ENCODE assay signal across 8 cellular contexts in genomic region chr12:2876431-2877046, GRCh38. TPM values are rescaled to one million over a fixed set of nuclear protein-coding genes. Genes with fewer than 3 reads are reported as not detected.
A peak's percentile ranks its signal among the peaks of the same experiment; 100 is the strongest.
DNase-seq lines count a peak whose midpoint lies in the region; ATAC-seq, FAIRE-seq and TF ChIP-seq lines count a peak whose summit lies in the region.

No MANE protein-coding gene starts in this region.

- H3K4me1 ChIP-seq in ACC112 (ENCODE audit: control insufficient read depth, insufficient read depth, low read length, unreplicated experiment) (peaks cover 8% of the 10 kb centered on the region), K562 (replicated peaks in 1 of 2; ENCODE audit: control insufficient read depth in 2 of 2, insufficient read depth in 2 of 2, low read length in 2 of 2) (peaks cover 7 to 12% of the 10 kb centered on the region in 2 experiments; a peak in 4 of 5 replicates), subcutaneous abdominal adipose tissue (ENCODE audit: control insufficient read depth in 5 of 5, insufficient read depth in 5 of 5, low read length in 5 of 5) (peaks cover 2 to 20% (median 19%) of the 10 kb centered on the region in 5 donors)

- H3K4me2 ChIP-seq in K562 (ENCODE audit: insufficient read depth, low read length), result peak overlapping the region; percentile 86

- peak overlapping the region; percentile 83 to 99 for H3K9ac ChIP-seq in K562 (ENCODE audit: insufficient read depth in 1 of 2, low read depth in 2 of 2, low read length in 2 of 2)
- H3K9ac ChIP-seq in subcutaneous abdominal adipose tissue (ENCODE audit: low read length in 5 of 5), result peak overlapping the region in 4 of 5 donors; percentile 27 to 62 (median 50)

- peak overlapping the region; percentile 87 for H3K4me3 ChIP-seq in ACC112 (ENCODE audit: low read depth, low read length)
- H3K4me3 ChIP-seq in GM08714 (ENCODE audit: low read length), result peak overlapping the region; percentile 96
- peak overlapping the region; percentile 92 for H3K4me3 ChIP-seq in K562
- peak overlapping the region; percentile 19 to 93 (median 74) for H3K4me3 ChIP-seq in subcutaneous abdominal adipose tissue (ENCODE audit: low read depth in 1 of 5, low read length in 5 of 5)

- H3K79me2 ChIP-seq in ACC112 (ENCODE audit: control insufficient read depth, insufficient read depth, low read length, unreplicated experiment) (peaks cover 66% of the 10 kb centered on the region), K562 (ENCODE audit: control insufficient read depth, insufficient read depth, low read length) (peaks cover 57% of the 10 kb centered on the region)

- TF ChIP-seq POLR2A in K562 (conservative IDR thresholded peaks at IDR 0.05), result no peak

- H3K9me3 ChIP-seq in K562 (replicated peaks; ENCODE audit: control insufficient read depth, insufficient read depth, low read depth, low read length) (no peaks in the 10 kb centered on the region), subcutaneous abdominal adipose tissue (ENCODE audit: control insufficient read depth in 5 of 5, low read length in 5 of 5) (no peaks in the 10 kb centered on the region)

- H4K20me1 ChIP-seq in K562 (replicated peaks; ENCODE audit: control insufficient read depth, insufficient read depth, low read length), result no peaks in the 10 kb centered on the region

- BruUV-seq in K562 (replicated peaks; lab: Mats Ljungman, UMichigan), result no TSS peak

- FAIRE-seq in K562 (lab: Jason Lieb, UNC), result peak; percentile 19

- no peaks in the 10 kb centered on the region for H3K27me3 ChIP-seq in ACC112 (ENCODE audit: insufficient read depth, low read length)
- H3K27me3 ChIP-seq in K562 (ENCODE audit: control insufficient read depth in 2 of 2, insufficient read depth in 2 of 2, low read length in 2 of 2), result no peaks in the 10 kb centered on the region
- no peaks in the 10 kb centered on the region for H3K27me3 ChIP-seq in subcutaneous abdominal adipose tissue (ENCODE audit: control insufficient read depth in 5 of 5, insufficient read depth in 4 of 5, low read length in 5 of 5)

- in situ Hi-C loops in K562 (cut with MboI), result loop anchor here (10.0 kb wide), 1 partner anchor 158 kb away; no protein-coding TSS in a partner anchor

- H2AFZ ChIP-seq in ACC112 (ENCODE audit: low read length, unreplicated experiment), result peak overlapping the region; percentile 83
- peak overlapping the region; percentile 82 for H2AFZ ChIP-seq in K562 (ENCODE audit: low read depth, low read length)

- TF ChIP-seq RAD21 in K562 (CRISPR knock-in tag; conservative IDR thresholded peaks at IDR 0.05 in 1 of 2, IDR thresholded peaks at IDR 0.05 in 1 of 2), result no peak

- no peaks in the 10 kb centered on the region for H3K9me1 ChIP-seq in K562 (ENCODE audit: control insufficient read depth, insufficient read depth, low read length)

- ATAC-seq in HG02678 (IDR thresholded peaks at IDR 0.05; ENCODE audit: unreplicated experiment), result peak; percentile 41
- ATAC-seq in K562, result peak; percentile 80

- TF ChIP-seq EP300 in K562 (IDR thresholded peaks at IDR 0.05; ENCODE audit: low read length), result no peak

- POLR2A ChIA-PET in K562 (lab: Yijun Ruan, JAX), result interaction anchor here (0.6 to 0.9 kb wide), 5 partner anchors 12 to 22 kb away, joined by 3 to 6 read pairs (median 3); partner anchors contain the start of gene TULP3

- intact Hi-C loops in K562 (cut with micrococcal nuclease), result no loop called here

- H3K27ac ChIP-seq in ACC112 (ENCODE audit: low read depth, low read length) (peak overlapping the region; percentile 79), K562 (ENCODE audit: extremely low read depth, low read depth, low read length) (peak overlapping the region; percentile 85), subcutaneous abdominal adipose tissue (ENCODE audit: low read depth, low read length) (no peak overlapping the region)

- H3K36me3 ChIP-seq in ACC112 (ENCODE audit: insufficient read depth, low read length) (no peaks in the 10 kb centered on the region), K562 (ENCODE audit: control insufficient read depth, insufficient read depth, low read length) (peaks cover 27% of the 10 kb centered on the region; the same call in 2 of the 3 replicates), subcutaneous abdominal adipose tissue (ENCODE audit: control insufficient read depth in 5 of 5, insufficient read depth in 5 of 5, low read length in 5 of 5) (no peaks in the 10 kb centered on the region)

- under 1% methylated on average over 32 of the region's 38 CpGs for WGBS in K562 (ENCODE audit: insufficient coverage, low coverage, missing lambda C conversion rate)

- no peak for TF ChIP-seq CTCF in K562 (IDR thresholded peaks at IDR 0.05 in 2 of 3, conservative IDR thresholded peaks at IDR 0.05 in 1 of 3; ENCODE audit: insufficient read depth in 2 of 3, low read depth in 1 of 3, low read length in 3 of 3)

- CTCF ChIA-PET in K562 (lab: Yijun Ruan, JAX; ENCODE audit: low intra/inter-chr PET ratio), result no interaction called here

- DNase-seq in NCI-H69 (lab: John Stamatoyannopoulos, UW), result peak; percentile 66
- DNase-seq in K562 (ENCODE audit: extremely low read depth in 1 of 4, low spot score in 3 of 4), result peak; percentile 36 to 47 (median 40)
- DNase-seq in kidney tubule cell (ENCODE audit: low spot score), result peak; percentile 46
- no peak for DNase-seq in GF-D8 (lab: John Stamatoyannopoulos, UW)

RNA-seq across cellular contexts. Expression of gene FOXM1, which starts 0.4 kb away (rescaled TPM):
- 74.0 and 78.2 TPM in 2 replicates for total RNA-seq in K562 (2011; cell fraction: chromatin; rRNA removed; ENCODE audit: low replicate concordance)
- 35.1 and 39.2 TPM in 2 replicates for total RNA-seq in K562 (2011; cell fraction: nucleolus; rRNA removed)
- total RNA-seq in K562 (2011; cell fraction: nucleoplasm; rRNA removed), result 40.6 and 51.8 TPM in 2 replicates
- total RNA-seq in K562 (2014; rRNA removed) (16.8 and 21.5 TPM in 2 replicates), K562 (2014; rRNA removed; fragmentation: Illumina TruSeq; extraction: Trizol) (15.7 and 17.2 TPM in 2 replicates), K562 (2015; rRNA removed; fragmentation: Illumina TruSeq; extraction: Trizol) (18.1 and 18.6 TPM in 2 replicates), K562 (2021) (34.2 and 42.8 TPM in 2 replicates)
- polyA plus RNA-seq in K562 (2011; rRNA removed) (10.5 and 14.1 TPM in 2 replicates), K562 (2014; fragmentation: Illumina TruSeq; extraction: Trizol) (41.7 and 46.9 TPM in 2 replicates), K562 (2014; fragmentation: Nextera tagmentation; extraction: Ambion mirVana) (1 to 10 TPM; 8.9 to 9.5 TPM), K562 (2014; rRNA removed) (18.5 and 18.7 TPM in 2 replicates)
- polyA plus RNA-seq in K562 (2011; cell fraction: cytosol; rRNA removed), result 14.0 and 14.7 TPM in 2 replicates
- polyA plus RNA-seq in K562 (2011; cell fraction: nucleus; rRNA removed), result 25.1 and 36.9 TPM in 2 replicates
- 29.6 and 36.5 TPM in 2 replicates for polyA plus RNA-seq in K562 (2012)
- polyA minus RNA-seq in K562 (2011; rRNA and poly(A)+ RNA removed), result 16.2 and 20.7 TPM in 2 replicates
- 20.0 and 22.3 TPM in 2 replicates for polyA minus RNA-seq in K562 (2011; cell fraction: cytosol; rRNA and poly(A)+ RNA removed)
- 12.3 and 17.5 TPM in 2 replicates for polyA minus RNA-seq in K562 (2011; cell fraction: nucleus; rRNA and poly(A)+ RNA removed)

RNA-seq across cellular contexts. Expression of gene RHNO1, which starts 0.5 kb away (rescaled TPM):
- total RNA-seq in K562 (2011; cell fraction: chromatin; rRNA removed; ENCODE audit: low replicate concordance), result 10.8 and 16.2 TPM in 2 replicates
- 9.8 and 11.3 TPM in 2 replicates for total RNA-seq in K562 (2011; cell fraction: nucleolus; rRNA removed)
- 12.3 and 16.2 TPM in 2 replicates for total RNA-seq in K562 (2011; cell fraction: nucleoplasm; rRNA removed)
- total RNA-seq in K562 (2014; rRNA removed) (27.0 and 28.2 TPM in 2 replicates), K562 (2014; rRNA removed; fragmentation: Illumina TruSeq; extraction: Trizol) (28.8 and 33.4 TPM in 2 replicates), K562 (2015; rRNA removed; fragmentation: Illumina TruSeq; extraction: Trizol) (29.1 and 29.6 TPM in 2 replicates), K562 (2021) (21.8 and 25.2 TPM in 2 replicates)
- polyA plus RNA-seq in K562 (2011; rRNA removed) (53.9 and 62.7 TPM in 2 replicates), K562 (2014; fragmentation: Illumina TruSeq; extraction: Trizol) (40.3 and 45.4 TPM in 2 replicates), K562 (2014; fragmentation: Nextera tagmentation; extraction: Ambion mirVana) (10 to 100 TPM; 20.8 to 30.7 TPM), K562 (2014; rRNA removed) (27.3 and 29.5 TPM in 2 replicates)
- 42.3 and 46.3 TPM in 2 replicates for polyA plus RNA-seq in K562 (2011; cell fraction: cytosol; rRNA removed)
- 12.5 and 14.1 TPM in 2 replicates for polyA plus RNA-seq in K562 (2011; cell fraction: nucleus; rRNA removed)
- polyA plus RNA-seq in K562 (2012), result 21.0 and 31.4 TPM in 2 replicates
- 19.8 and 25.2 TPM in 2 replicates for polyA minus RNA-seq in K562 (2011; rRNA and poly(A)+ RNA removed)
- 19.8 and 21.4 TPM in 2 replicates for polyA minus RNA-seq in K562 (2011; cell fraction: cytosol; rRNA and poly(A)+ RNA removed)
- 3.6 and 6.2 TPM in 2 replicates for polyA minus RNA-seq in K562 (2011; cell fraction: nucleus; rRNA and poly(A)+ RNA removed)

RNA-seq across cellular contexts. Expression of gene TULP3, which starts 14.2 kb away (rescaled TPM):
- 6.6 and 12.0 TPM in 2 replicates for total RNA-seq in K562 (2011; cell fraction: chromatin; rRNA removed; ENCODE audit: low replicate concordance)
- 5.4 and 5.5 TPM in 2 replicates for total RNA-seq in K562 (2011; cell fraction: nucleolus; rRNA removed)
- total RNA-seq in K562 (2011; cell fraction: nucleoplasm; rRNA removed), result 6.8 and 7.4 TPM in 2 replicates
- total RNA-seq in K562 (2014; rRNA removed) (6.0 and 6.9 TPM in 2 replicates), K562 (2014; rRNA removed; fragmentation: Illumina TruSeq; extraction: Trizol) (6.3 and 7.3 TPM in 2 replicates), K562 (2015; rRNA removed; fragmentation: Illumina TruSeq; extraction: Trizol) (6.9 and 7.1 TPM in 2 replicates), K562 (2021) (6.7 and 7.4 TPM in 2 replicates)
- polyA plus RNA-seq in K562 (2011; rRNA removed) (10.9 and 13.5 TPM in 2 replicates), K562 (2014; fragmentation: Illumina TruSeq; extraction: Trizol) (9.8 and 13.3 TPM in 2 replicates), K562 (2014; fragmentation: Nextera tagmentation; extraction: Ambion mirVana) (1 to 10 TPM; 3.6 to 8.8 TPM), K562 (2014; rRNA removed) (6.7 and 7.3 TPM in 2 replicates)
- polyA plus RNA-seq in K562 (2011; cell fraction: cytosol; rRNA removed), result 10.5 and 11.6 TPM in 2 replicates
- 13.1 and 13.7 TPM in 2 replicates for polyA plus RNA-seq in K562 (2011; cell fraction: nucleus; rRNA removed)
- polyA plus RNA-seq in K562 (2012), result 7.4 and 8.0 TPM in 2 replicates
- 7.4 and 7.9 TPM in 2 replicates for polyA minus RNA-seq in K562 (2011; rRNA and poly(A)+ RNA removed)
- 5.4 and 7.3 TPM in 2 replicates for polyA minus RNA-seq in K562 (2011; cell fraction: cytosol; rRNA and poly(A)+ RNA removed)
- 2.0 and 3.6 TPM in 2 replicates for polyA minus RNA-seq in K562 (2011; cell fraction: nucleus; rRNA and poly(A)+ RNA removed)

RNA-seq across cellular contexts. Expression of gene TEX52, which starts 19.7 kb away (rescaled TPM):
- not detected in 2 replicates for total RNA-seq in K562 (2011; cell fraction: chromatin; rRNA removed; ENCODE audit: low replicate concordance)
- not detected in 2 replicates for total RNA-seq in K562 (2011; cell fraction: nucleolus; rRNA removed)
- total RNA-seq in K562 (2011; cell fraction: nucleoplasm; rRNA removed), result not detected in 2 replicates
- total RNA-seq in K562 (2014; rRNA removed) (not detected in 2 replicates), K562 (2014; rRNA removed; fragmentation: Illumina TruSeq; extraction: Trizol) (not detected in 2 replicates), K562 (2015; rRNA removed; fragmentation: Illumina TruSeq; extraction: Trizol) (not detected in 2 replicates), K562 (2021) (not detected in 2 replicates)
- polyA plus RNA-seq in K562 (2011; rRNA removed) (not detected in 2 replicates), K562 (2014; fragmentation: Illumina TruSeq; extraction: Trizol) (not detected in 2 replicates), K562 (2014; fragmentation: Nextera tagmentation; extraction: Ambion mirVana) (not detected), K562 (2014; rRNA removed) (not detected in 2 replicates)
- polyA plus RNA-seq in K562 (2011; cell fraction: cytosol; rRNA removed), result not detected in 2 replicates
- not detected in 2 replicates for polyA plus RNA-seq in K562 (2011; cell fraction: nucleus; rRNA removed)
- 0.08 and 0.30 TPM in 2 replicates for polyA plus RNA-seq in K562 (2012)
- not detected in 2 replicates for polyA minus RNA-seq in K562 (2011; rRNA and poly(A)+ RNA removed)
- polyA minus RNA-seq in K562 (2011; cell fraction: cytosol; rRNA and poly(A)+ RNA removed), result not detected in 2 replicates
- not detected in 2 replicates for polyA minus RNA-seq in K562 (2011; cell fraction: nucleus; rRNA and poly(A)+ RNA removed)

RNA-seq across cellular contexts. Expression of gene NRIP2, which starts 41.7 kb away (rescaled TPM):
- total RNA-seq in K562 (2011; cell fraction: chromatin; rRNA removed; ENCODE audit: low replicate concordance), result 0.16 TPM in 1 of 2 replicates, not detected in the other
- not detected in 2 replicates for total RNA-seq in K562 (2011; cell fraction: nucleolus; rRNA removed)
- not detected in 2 replicates for total RNA-seq in K562 (2011; cell fraction: nucleoplasm; rRNA removed)
- total RNA-seq in K562 (2014; rRNA removed) (not detected in 2 replicates), K562 (2014; rRNA removed; fragmentation: Illumina TruSeq; extraction: Trizol) (not detected in 2 replicates), K562 (2015; rRNA removed; fragmentation: Illumina TruSeq; extraction: Trizol) (not detected in 2 replicates), K562 (2021) (not detected in 2 replicates)
- polyA plus RNA-seq in K562 (2011; rRNA removed) (0.03 TPM in 1 of 2 replicates, not detected in the other), K562 (2014; fragmentation: Illumina TruSeq; extraction: Trizol) (not detected in 2 replicates), K562 (2014; fragmentation: Nextera tagmentation; extraction: Ambion mirVana) (under 1 TPM; 0.07 to 0.10 TPM), K562 (2014; rRNA removed) (not detected in 2 replicates)
- not detected in 2 replicates for polyA plus RNA-seq in K562 (2011; cell fraction: cytosol; rRNA removed)
- polyA plus RNA-seq in K562 (2011; cell fraction: nucleus; rRNA removed), result not detected in 2 replicates
- polyA plus RNA-seq in K562 (2012), result 0.72 and 0.83 TPM in 2 replicates
- not detected in 2 replicates for polyA minus RNA-seq in K562 (2011; rRNA and poly(A)+ RNA removed)
- polyA minus RNA-seq in K562 (2011; cell fraction: cytosol; rRNA and poly(A)+ RNA removed), result not detected in 2 replicates
- not detected in 2 replicates for polyA minus RNA-seq in K562 (2011; cell fraction: nucleus; rRNA and poly(A)+ RNA removed)
